In genomic region chr3:56347219-56347871, GRCh38 we compare ENCODE assay signal across 9 cellular contexts.
DNase-seq lines count a peak whose midpoint lies in the region; ATAC-seq and TF ChIP-seq lines count a peak whose summit lies in the region.
"Had no signal": no experiment of that assay in that cellular context is flagged by ENCODE, and none has a peak within 500 bp of the region (broad histone marks: within the 10 kb centered on the region; RNA-seq: fewer than 3 reads in every experiment).

No MANE protein-coding gene starts in this region.

- H3K9me3 ChIP-seq in SJCRH30 (replicated peaks) (no peaks in the 10 kb centered on the region), transverse colon (no peaks in the 10 kb centered on the region)

- CTCF ChIA-PET in BJ (lab: Yijun Ruan, JAX): interaction anchor here (0.9 to 1.2 kb wide), 2 partner anchors 21 to 23 kb away, joined by 3 read pairs; no protein-coding TSS in a partner anchor

- TF ChIP-seq CTCF in BJ (IDR thresholded peaks at IDR 0.05; ENCODE audit: insufficient read depth, low read depth, low read length) (0 out of 2 replicates have a peak, but pooled peaks have one; percentile 18), transverse colon (IDR thresholded peaks at IDR 0.05) (no peak)

- WGBS in transverse colon (ENCODE audit: low coverage in 1 of 2), 2 donors: 41% methylated on average over 5 of the region's 5 CpGs; no CpG with 5 or more reads in 1 of the 2 donors

- H3K36me3 ChIP-seq in BJ (ENCODE audit: control insufficient read depth, insufficient read depth, low read length) (no peaks in the 10 kb centered on the region), SJCRH30 (no peaks in the 10 kb centered on the region), transverse colon (no peaks in the 10 kb centered on the region)

- in situ Hi-C loops in transverse colon (cut with MboI; ENCODE audit: low pct_ligation_motif_present in 1 of 4, low pct_unique_long_range_greater_than_20kb in 1 of 4, low sequenced_read_pairs in 3 of 4): no loop called here

- ATAC-seq in GM19351 (IDR thresholded peaks at IDR 0.05; ENCODE audit: unreplicated experiment): peak; percentile 61
- ATAC-seq in GM19463 (IDR thresholded peaks at IDR 0.05; ENCODE audit: unreplicated experiment): no peak
- ATAC-seq in GM21717 (IDR thresholded peaks at IDR 0.05; ENCODE audit: unreplicated experiment): no peak

- H3K27me3 ChIP-seq in BJ (ENCODE audit: control insufficient read depth, insufficient read depth, low read length) (no peaks in the 10 kb centered on the region), SJCRH30 (no peaks in the 10 kb centered on the region), transverse colon (no peaks in the 10 kb centered on the region)

- no peak overlapping the region for H3K27ac ChIP-seq in SJCRH30
- H3K27ac ChIP-seq in transverse colon: no peak overlapping the region
- H3K27ac ChIP-seq: epithelial cell of prostate had no signal

- intact Hi-C loops in transverse colon (cut with DNase I; ENCODE audit: low total_unique reads) (no loop called here), cardiac septum (cut with DNase I) (no loop called here)

- POLR2A ChIA-PET in BJ (lab: Charles Lee): no interaction called here

- DNase-seq in BJ (ENCODE audit: low read depth) (no peak), SJCRH30 (peak; percentile 62 to 73), globus pallidus (ENCODE audit: low spot score) (peak; percentile 85), transverse colon (peak; percentile 10), cardiac septum (ENCODE audit: low spot score) (no peak)

- TF ChIP-seq EP300 in transverse colon (IDR thresholded peaks at IDR 0.05; ENCODE audit: low read depth): no peak

- H3K4me1 ChIP-seq in SJCRH30 (no peaks in the 10 kb centered on the region), transverse colon (no peaks in the 10 kb centered on the region)

- H3K4me3 ChIP-seq in BJ (ENCODE audit: low read depth, low read length): no peak overlapping the region
- H3K4me3 ChIP-seq in SJCRH30: no peak overlapping the region
- H3K4me3 ChIP-seq in transverse colon: no peak overlapping the region

- TF ChIP-seq POLR2A in transverse colon (IDR thresholded peaks at IDR 0.05): no peak

Comparison
In these comparisons a context has a peak if more than half of its experiments do, and no peak if none do; other contexts are left out.
1. DNase-seq: peak in SJCRH30 (2 of 2), globus pallidus (single experiment) and transverse colon (single experiment); none in BJ (single experiment) and cardiac septum (single experiment).